In the genomic region with DNA sequence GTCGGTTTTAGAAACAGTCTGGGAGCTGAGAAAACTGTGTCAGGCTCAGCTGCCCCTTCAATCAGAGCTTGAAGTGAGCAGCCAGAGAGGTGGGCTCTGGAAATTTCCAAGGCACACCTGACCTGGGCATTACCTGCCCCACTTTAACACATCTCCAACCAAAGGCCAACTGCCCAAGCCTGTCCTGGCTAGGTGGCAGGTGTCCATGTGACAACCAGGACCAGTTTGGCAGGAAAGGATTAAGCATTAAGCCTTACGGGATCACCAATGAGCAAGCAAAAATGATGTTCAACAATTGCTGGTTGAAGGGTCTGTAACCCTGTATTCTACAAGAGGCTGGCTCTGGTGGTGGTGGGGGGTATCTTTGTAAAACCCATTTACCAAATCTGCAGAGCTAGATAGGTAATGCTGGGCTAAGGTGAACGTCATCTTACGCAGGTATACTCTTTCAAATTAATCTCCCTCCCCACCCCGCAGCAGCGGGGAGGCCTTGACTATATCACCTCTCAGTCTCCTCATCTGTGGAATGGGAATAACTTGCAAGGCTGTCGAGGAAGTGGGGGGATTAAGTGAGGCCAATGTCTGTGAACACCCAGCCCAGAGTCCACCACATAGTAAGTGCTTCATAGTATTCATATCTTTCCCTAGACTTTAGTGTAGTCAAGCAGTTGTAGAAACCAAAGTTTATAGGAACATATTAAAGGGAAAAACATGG, we compare ENCODE assay signal across 1 cellular context.
TF ChIP-seq lines count a peak whose summit lies in the region.

No MANE protein-coding gene starts in this region.

TF ChIP-seq in H1, 55 proteins besides CTCF, POLR2A, EP300 and RAD21 (continued from another document):
- no peak for TF ChIP-seq TAF7 (optimal IDR thresholded peaks at IDR 0.05; ENCODE audit: borderline replicate concordance, low read depth, low read length)
